In the genomic region with DNA sequence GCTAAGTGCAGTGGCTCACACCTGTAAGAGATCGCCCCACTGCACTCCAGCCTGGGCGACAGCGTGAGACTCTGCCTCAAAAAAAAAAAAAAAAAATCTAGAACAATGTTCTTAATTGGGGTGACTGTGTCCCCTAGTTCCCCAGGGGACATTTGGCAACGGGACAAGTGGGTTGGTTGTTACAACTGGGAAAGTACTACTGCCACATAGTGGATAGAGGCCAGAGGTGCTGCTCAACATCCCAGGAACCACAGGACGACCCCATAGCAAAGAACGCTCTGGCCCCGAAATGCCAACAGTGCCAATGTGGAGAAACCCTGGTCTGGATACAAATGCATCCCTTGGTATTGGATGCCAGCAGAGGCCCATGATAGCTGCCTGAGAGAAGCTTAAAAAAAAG, we compare ENCODE assay signal across 21 cellular contexts. TPM values are rescaled to one million over a fixed set of nuclear protein-coding genes. Genes with fewer than 3 reads are reported as not detected.
A peak's percentile ranks its signal among the peaks of the same experiment; 100 is the strongest.
DNase-seq lines count a peak whose midpoint lies in the region; ATAC-seq and TF ChIP-seq lines count a peak whose summit lies in the region.
"Had no signal": no experiment of that assay in that cellular context is flagged by ENCODE, and none has a peak within 500 bp of the region (broad histone marks: within the 10 kb centered on the region; RNA-seq: fewer than 3 reads in every experiment).

No MANE protein-coding gene starts in this region.

- no peaks in the 10 kb centered on the region for H3K9me2 ChIP-seq in OCI-LY7 (ENCODE audit: insufficient read depth, low read length)

- no peak overlapping the region for H3K4me3 ChIP-seq in cardiac muscle cell
- no peak overlapping the region for H3K4me3 ChIP-seq in OCI-LY7 (ENCODE audit: low read depth, low read length, poor library complexity, severe bottlenecking)
- H3K4me3 ChIP-seq in endodermal cell (ENCODE audit: low read length), result no peak overlapping the region
- no peak overlapping the region for H3K4me3 ChIP-seq in psoas muscle
- H3K4me3 ChIP-seq: right atrium auricular region, upper lobe of right lung had no signal

- peaks cover 6% of the 10 kb centered on the region for H3K36me3 Mint-ChIP-seq in endodermal cell (ENCODE audit: low read depth)

- no peak overlapping the region for H3K27ac Mint-ChIP-seq in endodermal cell
- H3K27ac Mint-ChIP-seq: activated CD8-positive, alpha-beta T cell treated with anti-CD3 and anti-CD28 coated beads, Interleukin-2, amount 10 ng/mL, durations not matched to agents 7 days and 5 days; activated T-helper 17 cell treated with anti-CD3 and anti-CD28 coated beads, Interleukin-2, amount 50 U/mL, for 72 hours had no signal

- WGBS in endodermal cell (ENCODE audit: insufficient coverage in 1 of 2, insufficient read length in 1 of 2), 2 experiments, result 66 to 73% methylated on average over 7 of the region's 7 CpGs
- 37 to 38% (median 38%) methylated on average over 7 of the region's 7 CpGs for WGBS in psoas muscle, 3 donors

- BruUV-seq in OCI-LY7 (replicated peaks; lab: Mats Ljungman, UMichigan), result no TSS peak

- H3K4me2 ChIP-seq in OCI-LY7 (ENCODE audit: low read length), result no peak overlapping the region

- H3K27ac ChIP-seq in cardiac muscle cell, result no peak overlapping the region
- H3K27ac ChIP-seq in OCI-LY7 (ENCODE audit: low read depth, low read length, poor library complexity, severe bottlenecking), result no peak overlapping the region
- no peak overlapping the region for H3K27ac ChIP-seq in endodermal cell (ENCODE audit: low read depth, low read length)
- H3K27ac ChIP-seq in psoas muscle, result no peak overlapping the region
- H3K27ac ChIP-seq: right atrium auricular region, upper lobe of right lung had no signal

- POLR2A ChIA-PET in OCI-LY7 (lab: Charles Lee), result no interaction called here

- H3K27me3 ChIP-seq in cardiac muscle cell, result no peaks in the 10 kb centered on the region
- no peaks in the 10 kb centered on the region for H3K27me3 ChIP-seq in endodermal cell (ENCODE audit: control insufficient read depth, insufficient read depth, low read length, poor library complexity, severe bottlenecking)
- no peaks in the 10 kb centered on the region for H3K27me3 ChIP-seq in psoas muscle (ENCODE audit: insufficient read depth in 3 of 3, low read length in 2 of 3)
- H3K27me3 ChIP-seq: right atrium auricular region, upper lobe of right lung had no signal

- no peak overlapping the region for H3K4me3 Mint-ChIP-seq in endodermal cell
- H3K4me3 Mint-ChIP-seq: activated CD8-positive, alpha-beta T cell treated with anti-CD3 and anti-CD28 coated beads, Interleukin-2, amount 10 ng/mL, durations not matched to agents 7 days and 5 days; activated T-helper 17 cell treated with anti-CD3 and anti-CD28 coated beads, Interleukin-2, amount 50 U/mL, for 72 hours had no signal

- H3K9me3 ChIP-seq in cardiac muscle cell (ENCODE audit: low read depth) (no peaks in the 10 kb centered on the region), OCI-LY7 (ENCODE audit: low read length) (no peaks in the 10 kb centered on the region), endodermal cell (ENCODE audit: control insufficient read depth, low read length) (no peaks in the 10 kb centered on the region), psoas muscle (no peaks in the 10 kb centered on the region)
- H3K9me3 ChIP-seq: right atrium auricular region, upper lobe of right lung had no signal

- DNase-seq in cardiac muscle cell (ENCODE audit: low read depth in 1 of 2, low spot score in 1 of 2), result peak in 1 of 2 donors; percentile 19
- DNase-seq in Right ventricle myocardium superior, result no peak
- peak; percentile 8 for DNase-seq in OCI-LY7 (ENCODE audit: low spot score)
- peak; percentile 70 for DNase-seq in endodermal cell
- no peak for DNase-seq in foreskin melanocyte
- no peak for DNase-seq in NCI-H2171 (lab: John Stamatoyannopoulos, UW)
- DNase-seq in psoas muscle, result no peak
- no peak for DNase-seq in ecto neural progenitor cell (ENCODE audit: low spot score)
- DNase-seq: activated CD8-positive, alpha-beta T cell treated with anti-CD3 and anti-CD28 coated beads, Interleukin-2, amount 10 ng/mL, durations not matched to agents 7 days and 5 days; DMS153; hippocampal formation; KG1; left ventricle myocardium superior; NCI-H187 treated with DMSO at 0.1 percent for 48 hours; NCI-H524; upper lobe of right lung had no signal

- H3K9ac ChIP-seq in endodermal cell (ENCODE audit: extremely low read depth, low read length, poor library complexity, severe bottlenecking), result no peak overlapping the region

- H3K9me3 Mint-ChIP-seq in endodermal cell, result no peaks in the 10 kb centered on the region
- H3K9me3 Mint-ChIP-seq: activated T-helper 17 cell treated with anti-CD3 and anti-CD28 coated beads, Interleukin-2, amount 50 U/mL, for 72 hours had no signal

- H3K4me1 Mint-ChIP-seq in endodermal cell, result peaks cover 3% of the 10 kb centered on the region
- H3K4me1 Mint-ChIP-seq: activated T-helper 17 cell treated with anti-CD3 and anti-CD28 coated beads, Interleukin-2, amount 50 U/mL, for 72 hours had no signal

- intact Hi-C loops in Right ventricle myocardium superior (cut with DNase I), result no loop called here
- intact Hi-C loops in OCI-LY7 (cut with micrococcal nuclease; ENCODE audit: unreplicated experiment), result no loop called here
- intact Hi-C loops in psoas muscle (cut with DNase I), result loop anchor here in 1 of 2 donors (10.0 kb wide), 1 partner anchor 212 kb away; no protein-coding TSS in a partner anchor

- peak; percentile 25 for TF ChIP-seq CTCF in cardiac muscle cell (IDR thresholded peaks at IDR 0.05; ENCODE audit: low read depth, low read length)
- peak; percentile 47 for TF ChIP-seq CTCF in OCI-LY7 (conservative IDR thresholded peaks at IDR 0.05; ENCODE audit: low read length)
- peak; percentile 72 for TF ChIP-seq CTCF in endodermal cell (conservative IDR thresholded peaks at IDR 0.05)
- TF ChIP-seq CTCF in psoas muscle (IDR thresholded peaks at IDR 0.05), result no peak

- no peaks in the 10 kb centered on the region for H3K27me3 Mint-ChIP-seq in endodermal cell (ENCODE audit: insufficient read depth)
- H3K27me3 Mint-ChIP-seq: activated T-helper 17 cell treated with anti-CD3 and anti-CD28 coated beads, Interleukin-2, amount 50 U/mL, for 72 hours had no signal

- H3K4me1 ChIP-seq in cardiac muscle cell (ENCODE audit: low read depth) (no peaks in the 10 kb centered on the region), OCI-LY7 (ENCODE audit: insufficient read depth, low read length, poor library complexity, severe bottlenecking) (no peaks in the 10 kb centered on the region), endodermal cell (ENCODE audit: control insufficient read depth, insufficient read depth, low read length) (no peaks in the 10 kb centered on the region), psoas muscle (no peaks in the 10 kb centered on the region)
- H3K4me1 ChIP-seq: right atrium auricular region, upper lobe of right lung had no signal

- no peak for ATAC-seq in Right ventricle myocardium superior (ENCODE audit: poor library complexity)
- ATAC-seq in psoas muscle, result no peak
- ATAC-seq: activated CD8-positive, alpha-beta T cell treated with anti-CD3 and anti-CD28 coated beads, Interleukin-2, amount 10 ng/mL, durations not matched to agents 7 days and 5 days; activated T-helper 17 cell treated with anti-CD3 and anti-CD28 coated beads, Interleukin-2, amount 50 U/mL, for 72 hours; left ventricle myocardium superior; upper lobe of right lung had no signal

- no peak overlapping the region for H2AFZ ChIP-seq in OCI-LY7 (ENCODE audit: low read length)

- CTCF ChIA-PET in OCI-LY7 (lab: Charles Lee; ENCODE audit: unreplicated experiment), result no interaction called here

- H4K20me1 ChIP-seq in OCI-LY7 (ENCODE audit: insufficient read depth, low read length), result no peaks in the 10 kb centered on the region

- no peaks in the 10 kb centered on the region for H3K36me3 ChIP-seq in cardiac muscle cell
- no peaks in the 10 kb centered on the region for H3K36me3 ChIP-seq in OCI-LY7 (ENCODE audit: insufficient read depth, low read length)
- no peaks in the 10 kb centered on the region for H3K36me3 ChIP-seq in endodermal cell (ENCODE audit: control insufficient read depth, insufficient read depth, low read length)
- H3K36me3 ChIP-seq in psoas muscle (ENCODE audit: insufficient read depth in 1 of 2, low read depth in 1 of 2), result no peaks in the 10 kb centered on the region
- H3K36me3 ChIP-seq: right atrium auricular region, upper lobe of right lung had no signal

- no peaks in the 10 kb centered on the region for H3K79me2 ChIP-seq in OCI-LY7 (ENCODE audit: insufficient read depth, low read depth, low read length)

RNA-seq across cellular contexts. Expression of gene NLRP12, which starts 11.8 kb away (rescaled TPM):
- total RNA-seq in cardiac muscle cell (0.21 TPM in 1 of 2 replicates, not detected in the other), Right ventricle myocardium superior (0.22 TPM), OCI-LY7 (2022) (not detected in 2 replicates), endodermal cell (1 to 10 TPM in 1 of 2 donors, under 1 TPM in 1; 0.20 to 2.6 TPM), psoas muscle (under 1 TPM; 0.16 to 0.44 (median 0.21) TPM)
- polyA plus RNA-seq in cardiac muscle cell (not detected in 2 replicates), psoas muscle (under 1 TPM; 0.04 to 0.17 (median 0.05) TPM)
- total RNA-seq in OCI-LY7 (2014; rRNA removed; shearing (Covaris generic)), result not detected in 2 replicates
- 0.46 TPM for polyA plus RNA-seq in endodermal cell (2013, experiment 1 of 2)
- polyA plus RNA-seq in endodermal cell (2013, experiment 2 of 2), result 0.58 TPM
- total RNA-seq: activated CD8-positive, alpha-beta T cell treated with anti-CD3 and anti-CD28 coated beads, Interleukin-2, amount 10 ng/mL, durations not matched to agents 7 days and 5 days; activated T-helper 17 cell treated with anti-CD3 and anti-CD28 coated beads, Interleukin-2, amount 50 U/mL, for 72 hours; epithelial cell of proximal tubule; myocyte; RPMI7951 had no signal

RNA-seq across cellular contexts. Expression of gene MYADM, which starts 55.3 kb away (rescaled TPM):
- total RNA-seq in cardiac muscle cell (115 and 150 TPM in 2 replicates), Right ventricle myocardium superior (115 TPM), OCI-LY7 (2022) (0.55 and 0.82 TPM in 2 replicates), endodermal cell (100 to 1,000 TPM; 112 to 157 TPM), psoas muscle (10 to 100 TPM; 17.0 to 23.3 (median 20.3) TPM)
- polyA plus RNA-seq in cardiac muscle cell (166 and 183 TPM in 2 replicates), psoas muscle (10 to 100 TPM in 1 of 3 donors, 1 to 10 TPM in 2; 5.5 to 17.2 (median 7.7) TPM)
- total RNA-seq in OCI-LY7 (2014; rRNA removed; shearing (Covaris generic)), result 0.98 and 3.2 TPM in 2 replicates
- 65.5 TPM for polyA plus RNA-seq in endodermal cell (2013, experiment 1 of 2)
- 69.2 TPM for polyA plus RNA-seq in endodermal cell (2013, experiment 2 of 2)

Comparison
In these comparisons a context has a peak if more than half of its experiments do, and no peak if none do; other contexts are left out.
1. DNase-seq: peak in OCI-LY7 (single experiment) and endodermal cell (single experiment); none in Right ventricle myocardium superior (single experiment), foreskin melanocyte (single experiment), NCI-H2171 (single experiment), psoas muscle (0 of 2) and ecto neural progenitor cell (single experiment).
2. RNA of gene MYADM, which starts 55.3 kb away (total RNA-seq): 112 to 157 TPM in endodermal cell, 115 to 150 TPM in cardiac muscle cell, 115 TPM in Right ventricle myocardium superior (single experiment) and 17.0 to 23.3 TPM in psoas muscle; 0.55 to 3.2 TPM in OCI-LY7; every median in the first group is over 4 times any median in the second.